In the genomic region with DNA sequence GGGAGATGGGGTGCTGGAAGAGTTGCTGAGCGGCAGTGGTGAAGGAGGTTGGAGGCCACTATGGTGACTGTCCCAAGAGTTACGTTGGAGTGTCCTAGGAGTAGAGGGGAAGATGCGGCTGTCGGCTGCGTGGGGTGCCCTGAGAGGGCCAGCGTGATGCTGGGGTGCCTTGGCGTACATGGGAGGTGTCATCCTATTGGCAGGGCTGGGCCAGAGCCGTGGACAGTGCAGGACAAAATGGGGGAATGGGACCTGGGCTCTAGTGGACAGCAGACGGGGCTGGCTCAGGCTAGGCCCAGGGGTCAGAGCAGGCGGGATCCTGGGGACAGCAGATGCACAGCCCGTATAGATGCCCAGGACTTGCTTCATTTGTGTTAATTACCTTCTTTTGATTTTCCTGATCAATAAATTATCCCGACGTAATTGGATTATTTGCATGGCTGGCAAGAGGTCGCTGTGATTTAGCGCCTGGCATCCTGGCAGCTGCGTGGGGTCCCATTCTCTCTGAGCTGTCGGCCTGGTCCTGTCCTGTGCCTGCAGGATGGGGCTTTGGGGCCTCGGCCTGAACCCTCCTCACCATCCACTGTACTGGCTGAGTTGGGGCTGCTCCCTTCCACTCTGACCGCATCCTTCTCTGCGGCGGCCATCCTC, we compare ENCODE assay signal across 1 cellular context.
TF ChIP-seq lines count a peak whose summit lies in the region.

No MANE protein-coding gene starts in this region.

TF ChIP-seq in HepG2, 621 proteins besides CTCF, POLR2A, EP300 and RAD21 (continued from another document):
- TF ChIP-seq, protein P1, sequence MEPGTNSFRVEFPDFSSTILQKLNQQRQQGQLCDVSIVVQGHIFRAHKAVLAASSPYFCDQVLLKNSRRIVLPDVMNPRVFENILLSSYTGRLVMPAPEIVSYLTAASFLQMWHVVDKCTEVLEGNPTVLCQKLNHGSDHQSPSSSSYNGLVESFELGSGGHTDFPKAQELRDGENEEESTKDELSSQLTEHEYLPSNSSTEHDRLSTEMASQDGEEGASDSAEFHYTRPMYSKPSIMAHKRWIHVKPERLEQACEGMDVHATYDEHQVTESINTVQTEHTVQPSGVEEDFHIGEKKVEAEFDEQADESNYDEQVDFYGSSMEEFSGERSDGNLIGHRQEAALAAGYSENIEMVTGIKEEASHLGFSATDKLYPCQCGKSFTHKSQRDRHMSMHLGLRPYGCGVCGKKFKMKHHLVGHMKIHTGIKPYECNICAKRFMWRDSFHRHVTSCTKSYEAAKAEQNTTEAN (CRISPR knock-in tag; conservative IDR thresholded peaks at IDR 0.05) = no peak
- no peak for TF ChIP-seq MED8 (CRISPR knock-in tag; IDR thresholded peaks at IDR 0.05; ENCODE audit: insufficient replicate concordance)
- TF ChIP-seq GLI4 (CRISPR knock-in tag; IDR thresholded peaks at IDR 0.05; ENCODE audit: borderline replicate concordance) = no peak
- TF ChIP-seq, protein P2, sequence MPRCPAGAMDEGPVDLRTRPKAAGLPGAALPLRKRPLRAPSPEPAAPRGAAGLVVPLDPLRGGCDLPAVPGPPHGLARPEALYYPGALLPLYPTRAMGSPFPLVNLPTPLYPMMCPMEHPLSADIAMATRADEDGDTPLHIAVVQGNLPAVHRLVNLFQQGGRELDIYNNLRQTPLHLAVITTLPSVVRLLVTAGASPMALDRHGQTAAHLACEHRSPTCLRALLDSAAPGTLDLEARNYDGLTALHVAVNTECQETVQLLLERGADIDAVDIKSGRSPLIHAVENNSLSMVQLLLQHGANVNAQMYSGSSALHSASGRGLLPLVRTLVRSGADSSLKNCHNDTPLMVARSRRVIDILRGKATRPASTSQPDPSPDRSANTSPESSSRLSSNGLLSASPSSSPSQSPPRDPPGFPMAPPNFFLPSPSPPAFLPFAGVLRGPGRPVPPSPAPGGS (CRISPR knock-in tag; IDR thresholded peaks at IDR 0.05) = no peak
- TF ChIP-seq, protein P3, sequence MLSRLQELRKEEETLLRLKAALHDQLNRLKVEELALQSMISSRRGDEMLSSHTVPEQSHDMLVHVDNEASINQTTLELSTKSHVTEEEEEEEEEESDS (CRISPR knock-in tag; IDR thresholded peaks at IDR 0.05; ENCODE audit: borderline replicate concordance) = no peak
- TF ChIP-seq ZNF235 (CRISPR knock-in tag; IDR thresholded peaks at IDR 0.05; ENCODE audit: borderline replicate concordance) = no peak
- no peak for TF ChIP-seq KAT2B (IDR thresholded peaks at IDR 0.05; ENCODE audit: borderline replicate concordance, low read depth, low read length)
- TF ChIP-seq FLYWCH1 (CRISPR knock-in tag; IDR thresholded peaks at IDR 0.05) = no peak
- TF ChIP-seq PITX1 (CRISPR knock-in tag; IDR thresholded peaks at IDR 0.05) = no peak
- no peak for TF ChIP-seq ZNF530 (CRISPR knock-in tag; IDR thresholded peaks at IDR 0.05; ENCODE audit: low read depth)
- TF ChIP-seq, protein P4, sequence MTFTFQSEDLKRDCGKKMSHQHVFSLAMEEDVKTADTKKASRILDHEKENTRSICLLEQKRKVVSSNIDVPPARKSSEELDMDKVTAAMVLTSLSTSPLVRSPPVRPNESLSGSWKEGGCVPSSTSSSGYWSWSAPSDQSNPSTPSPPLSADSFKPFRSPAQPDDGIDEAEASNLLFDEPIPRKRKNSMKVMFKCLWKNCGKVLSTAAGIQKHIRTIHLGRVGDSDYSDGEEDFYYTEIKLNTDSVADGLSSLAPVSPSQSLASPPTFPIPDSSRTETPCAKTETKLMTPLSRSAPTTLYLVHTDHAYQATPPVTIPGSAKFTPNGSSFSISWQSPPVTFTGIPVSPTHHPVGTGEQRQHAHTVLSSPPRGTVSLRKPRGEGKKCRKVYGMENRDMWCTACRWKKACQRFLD (CRISPR knock-in tag; IDR thresholded peaks at IDR 0.05; ENCODE audit: borderline replicate concordance) = no peak
- no peak for TF ChIP-seq ZBTB39 (CRISPR knock-in tag; IDR thresholded peaks at IDR 0.05)
- TF ChIP-seq ARNT2 (CRISPR knock-in tag; IDR thresholded peaks at IDR 0.05; ENCODE audit: low read depth) = no peak
- no peak for TF ChIP-seq JUN (CRISPR knock-in tag; IDR thresholded peaks at IDR 0.05)
